13 cellular contexts compared by ENCODE assay signal in the genomic region with DNA sequence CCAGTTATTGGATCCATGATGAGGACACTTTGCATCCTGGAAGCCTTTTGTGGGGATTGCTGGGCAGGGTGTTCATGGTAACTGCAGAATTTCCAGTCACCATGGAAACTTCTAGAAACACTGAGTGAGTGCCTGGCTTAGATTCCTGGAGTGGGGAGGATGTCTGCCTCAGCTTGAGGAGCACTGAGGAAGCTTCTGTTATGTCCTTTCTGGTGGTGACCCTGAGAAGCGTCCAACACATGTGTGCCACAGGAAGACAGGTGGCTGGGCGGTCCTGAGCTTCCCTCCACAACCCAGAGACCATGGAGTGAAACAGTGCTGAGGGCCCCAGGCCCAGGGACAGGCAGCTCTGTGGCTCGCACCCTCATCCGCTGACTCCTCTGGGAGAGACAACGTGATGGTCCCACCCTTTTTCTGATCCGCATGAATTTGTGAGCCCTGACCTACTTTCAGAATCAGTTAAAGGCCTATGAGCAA.
DNase-seq lines count a peak whose midpoint lies in the region; ATAC-seq and TF ChIP-seq lines count a peak whose summit lies in the region.
"Had no signal": no experiment of that assay in that cellular context is flagged by ENCODE, and none has a peak within 500 bp of the region (broad histone marks: within the 10 kb centered on the region; RNA-seq: fewer than 3 reads in every experiment).

No MANE protein-coding gene starts in this region.

- WGBS in tibial nerve, 2 donors = 76 to 77% methylated on average over 6 of the region's 6 CpGs

- intact Hi-C loops in PC-3 (cut with micrococcal nuclease) = no loop called here
- intact Hi-C loops in OCI-LY7 (cut with micrococcal nuclease; ENCODE audit: unreplicated experiment) = no loop called here

- peaks cover 2% of the 10 kb centered on the region for H3K9me3 Mint-ChIP-seq in natural killer cell treated with Interleukin-12 subunit alpha and Interleukin-12 subunit beta and Interleukin-15 and Interleukin-18, amount 100 ng/mL, for 72 hours
- H3K9me3 Mint-ChIP-seq: activated CD4-positive, alpha-beta memory T cell treated with anti-CD3 and anti-CD28 coated beads for 36 hours; CD4-positive, alpha-beta T cell; dendritic cell treated with granulocyte-macrophage colony-stimulating factor and Interleukin-4, amounts not matched to agents 40 ng/mL and 50 ng/mL, for 4 days; stimulated activated naive CD8-positive, alpha-beta T cell treated with anti-CD3 and anti-CD28 coated beads, Interleukin-15, Interleukin-2, amounts not matched to agents 100 ng/mL and 50 ng/mL, for 24 hours had no signal

- H3K4me2 ChIP-seq in PC-3 (ENCODE audit: low read length) = peak overlapping the region; percentile 42; the same call in 1 of the 2 replicates
- H3K4me2 ChIP-seq in OCI-LY7 (ENCODE audit: low read length) = no peak overlapping the region

- CTCF ChIA-PET in PC-3 (lab: Charles Lee) (no interaction called here), OCI-LY7 (lab: Charles Lee; ENCODE audit: unreplicated experiment) (no interaction called here)

- H3F3A ChIP-seq in PC-3 (ENCODE audit: low read length, unreplicated experiment) = no peaks in the 10 kb centered on the region

- peak overlapping the region in 1 of 2 donors; percentile 94 for H3K27ac Mint-ChIP-seq in natural killer cell treated with Interleukin-12 subunit alpha and Interleukin-12 subunit beta and Interleukin-15 and Interleukin-18, amount 100 ng/mL, for 72 hours
- H3K27ac Mint-ChIP-seq: activated CD4-positive, alpha-beta memory T cell treated with anti-CD3 and anti-CD28 coated beads for 36 hours; CD4-positive, alpha-beta T cell; dendritic cell treated with granulocyte-macrophage colony-stimulating factor and Interleukin-4, amounts not matched to agents 40 ng/mL and 50 ng/mL, for 4 days; stimulated activated naive CD8-positive, alpha-beta T cell treated with anti-CD3 and anti-CD28 coated beads, Interleukin-15, Interleukin-2, amounts not matched to agents 100 ng/mL and 50 ng/mL, for 24 hours had no signal

- peaks cover 17% of the 10 kb centered on the region for H3K4me1 ChIP-seq in PC-3 (ENCODE audit: insufficient read depth, low read length)
- H3K4me1 ChIP-seq in foreskin keratinocyte = no peaks in the 10 kb centered on the region
- H3K4me1 ChIP-seq in tibial nerve = peaks cover 0 to 6% (median 0%) of the 10 kb centered on the region in 4 donors
- H3K4me1 ChIP-seq in OCI-LY7 (ENCODE audit: insufficient read depth, low read length, poor library complexity, severe bottlenecking) = no peaks in the 10 kb centered on the region

- no peaks in the 10 kb centered on the region for H3K9me3 ChIP-seq in PC-3 (ENCODE audit: low read length)
- no peaks in the 10 kb centered on the region for H3K9me3 ChIP-seq in tibial nerve
- H3K9me3 ChIP-seq in OCI-LY7 (ENCODE audit: low read length) = no peaks in the 10 kb centered on the region

- H3K9me2 ChIP-seq in PC-3 (replicated peaks; ENCODE audit: low read length) = no peaks in the 10 kb centered on the region
- H3K9me2 ChIP-seq in OCI-LY7 (ENCODE audit: insufficient read depth, low read length) = no peaks in the 10 kb centered on the region

- no peak overlapping the region for H3K9ac ChIP-seq in PC-3 (ENCODE audit: low read length)

- peaks cover 0 to 18% of the 10 kb centered on the region in 2 donors for H3K4me1 Mint-ChIP-seq in natural killer cell treated with Interleukin-12 subunit alpha and Interleukin-12 subunit beta and Interleukin-15 and Interleukin-18, amount 100 ng/mL, for 72 hours (ENCODE audit: low read depth in 2 of 2)

- H3K36me3 Mint-ChIP-seq in natural killer cell treated with Interleukin-12 subunit alpha and Interleukin-12 subunit beta and Interleukin-15 and Interleukin-18, amount 100 ng/mL, for 72 hours = no peaks in the 10 kb centered on the region
- H3K36me3 Mint-ChIP-seq: activated CD4-positive, alpha-beta memory T cell treated with anti-CD3 and anti-CD28 coated beads for 36 hours had no signal

- DNase-seq in AG10803 (ENCODE audit: low read depth) = peak; percentile 92
- peak; percentile 83 for DNase-seq in PC-3
- peak in 1 of 2 donors; percentile 15 for DNase-seq in foreskin keratinocyte
- peak; percentile 76 for DNase-seq in natural killer cell treated with Interleukin-12 subunit alpha and Interleukin-12 subunit beta and Interleukin-15 and Interleukin-18, amount 100 ng/mL, for 72 hours (ENCODE audit: low spot score)
- DNase-seq in tibial nerve (ENCODE audit: low spot score in 2 of 2) = no peak
- DNase-seq in GF-D8 (lab: John Stamatoyannopoulos, UW) = no peak
- DNase-seq in OCI-LY7 (ENCODE audit: low spot score) = no peak
- no peak for DNase-seq in NCI-H2107 (lab: John Stamatoyannopoulos, UW)
- DNase-seq: activated CD4-positive, alpha-beta memory T cell treated with anti-CD3 and anti-CD28 coated beads for 36 hours; left colon had no signal

- TF ChIP-seq POLR2A in tibial nerve (IDR thresholded peaks at IDR 0.05) = no peak

- no peak for TF ChIP-seq EP300 in tibial nerve (IDR thresholded peaks at IDR 0.05)

- POLR2A ChIA-PET in PC-3 (lab: Charles Lee; ENCODE audit: unreplicated experiment) (interaction anchor here (0.7 kb wide), 1 partner anchor 74 kb away, joined by 4 read pairs; no protein-coding TSS in a partner anchor), OCI-LY7 (lab: Charles Lee) (no interaction called here)

- TF ChIP-seq CTCF in AG10803 (conservative IDR thresholded peaks at IDR 0.05; ENCODE audit: low read length) (no peak), PC-3 (conservative IDR thresholded peaks at IDR 0.05; ENCODE audit: low read depth, low read length) (no peak), foreskin keratinocyte (conservative IDR thresholded peaks at IDR 0.05) (no peak), tibial nerve (IDR thresholded peaks at IDR 0.05) (no peak), OCI-LY7 (conservative IDR thresholded peaks at IDR 0.05; ENCODE audit: low read length) (no peak)

- H4K20me1 ChIP-seq in PC-3 (ENCODE audit: low read length) (no peaks in the 10 kb centered on the region), OCI-LY7 (ENCODE audit: insufficient read depth, low read length) (no peaks in the 10 kb centered on the region)

- no peak overlapping the region for H3K4me3 Mint-ChIP-seq in natural killer cell treated with Interleukin-12 subunit alpha and Interleukin-12 subunit beta and Interleukin-15 and Interleukin-18, amount 100 ng/mL, for 72 hours
- H3K4me3 Mint-ChIP-seq: activated CD4-positive, alpha-beta memory T cell treated with anti-CD3 and anti-CD28 coated beads for 36 hours; CD4-positive, alpha-beta T cell; dendritic cell treated with granulocyte-macrophage colony-stimulating factor and Interleukin-4, amounts not matched to agents 40 ng/mL and 50 ng/mL, for 4 days; stimulated activated naive CD8-positive, alpha-beta T cell treated with anti-CD3 and anti-CD28 coated beads, Interleukin-15, Interleukin-2, amounts not matched to agents 100 ng/mL and 50 ng/mL, for 24 hours had no signal

- H3K27me3 Mint-ChIP-seq in natural killer cell treated with Interleukin-12 subunit alpha and Interleukin-12 subunit beta and Interleukin-15 and Interleukin-18, amount 100 ng/mL, for 72 hours = no peaks in the 10 kb centered on the region
- H3K27me3 Mint-ChIP-seq: activated CD4-positive, alpha-beta memory T cell treated with anti-CD3 and anti-CD28 coated beads for 36 hours; CD4-positive, alpha-beta T cell; stimulated activated naive CD8-positive, alpha-beta T cell treated with anti-CD3 and anti-CD28 coated beads, Interleukin-15, Interleukin-2, amounts not matched to agents 100 ng/mL and 50 ng/mL, for 24 hours had no signal

- BruUV-seq in PC-3 (replicated peaks; lab: Mats Ljungman, UMichigan) (no TSS peak), OCI-LY7 (replicated peaks; lab: Mats Ljungman, UMichigan) (no TSS peak)

- ATAC-seq in PC-3 = peak; percentile 46
- ATAC-seq in foreskin keratinocyte = peak; percentile 48
- peak in 1 of 2 donors; percentile 92 for ATAC-seq in natural killer cell treated with Interleukin-12 subunit alpha and Interleukin-12 subunit beta and Interleukin-15 and Interleukin-18, amount 100 ng/mL, for 72 hours
- ATAC-seq: left colon had no signal

- peak overlapping the region; percentile 30 for H2AFZ ChIP-seq in PC-3 (ENCODE audit: low read length)
- no peak overlapping the region for H2AFZ ChIP-seq in OCI-LY7 (ENCODE audit: low read length)

- H3K27ac ChIP-seq in PC-3 (ENCODE audit: low read length) (peak overlapping the region; percentile 47; the same call in 1 of the 2 replicates), foreskin keratinocyte (no peak overlapping the region), tibial nerve (peak overlapping the region in 2 of 4 donors; percentile 27 to 30), OCI-LY7 (ENCODE audit: low read depth, low read length, poor library complexity, severe bottlenecking) (no peak overlapping the region)

- H3K27me3 ChIP-seq in PC-3 (ENCODE audit: low read length) (no peaks in the 10 kb centered on the region), foreskin keratinocyte (no peaks in the 10 kb centered on the region), tibial nerve (no peaks in the 10 kb centered on the region)

- H3K79me2 ChIP-seq in PC-3 (ENCODE audit: low read length) = no peaks in the 10 kb centered on the region
- no peaks in the 10 kb centered on the region for H3K79me2 ChIP-seq in OCI-LY7 (ENCODE audit: insufficient read depth, low read depth, low read length)

- H3K36me3 ChIP-seq in PC-3 (ENCODE audit: low read depth, low read length) (no peaks in the 10 kb centered on the region), tibial nerve (no peaks in the 10 kb centered on the region), OCI-LY7 (ENCODE audit: insufficient read depth, low read length) (no peaks in the 10 kb centered on the region)

- H3K4me3 ChIP-seq in AG10803 (ENCODE audit: low read length) (no peak overlapping the region), PC-3 (ENCODE audit: low read length) (no peak overlapping the region), tibial nerve (no peak overlapping the region), OCI-LY7 (ENCODE audit: low read depth, low read length, poor library complexity, severe bottlenecking) (no peak overlapping the region)

Comparison
In these comparisons a context has a peak if more than half of its experiments do, and no peak if none do; other contexts are left out.
1. DNase-seq: peak in AG10803 (single experiment), PC-3 (single experiment) and natural killer cell treated with Interleukin-12 subunit alpha and Interleukin-12 subunit beta and Interleukin-15 and Interleukin-18, amount 100 ng/mL, for 72 hours (single experiment); none in tibial nerve (0 of 2), GF-D8 (single experiment), OCI-LY7 (single experiment) and NCI-H2107 (single experiment).